18 cellular contexts compared by ENCODE assay signal in the genomic region with DNA sequence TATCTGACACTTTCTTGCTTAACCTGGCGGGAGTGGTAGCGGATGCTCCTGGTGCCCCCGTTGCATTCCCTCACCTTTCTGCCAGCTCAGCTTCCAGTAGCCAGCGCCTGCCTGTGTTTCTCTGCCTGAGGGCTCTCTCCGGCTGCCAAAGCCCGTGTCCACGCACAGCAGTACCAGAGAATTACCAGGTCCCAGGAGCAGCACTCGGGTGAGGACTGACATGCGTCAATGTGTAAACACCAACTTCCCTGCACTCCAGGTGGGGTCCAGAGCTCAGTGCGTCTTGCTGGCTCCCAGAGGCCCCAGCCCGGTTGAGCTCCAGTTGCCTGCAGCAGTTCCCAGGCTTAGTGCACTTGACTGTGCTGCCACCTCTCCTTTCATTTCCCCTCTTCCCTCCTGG. TPM values are rescaled to one million over a fixed set of nuclear protein-coding genes. Genes with fewer than 3 reads are reported as not detected.
"Had no signal": no experiment of that assay in that cellular context is flagged by ENCODE, and none has a peak within 500 bp of the region (broad histone marks: within the 10 kb centered on the region; RNA-seq: fewer than 3 reads in every experiment).

No MANE protein-coding gene starts in this region.

- H3K27ac ChIP-seq: colonic mucosa, esophagus muscularis mucosa, neural progenitor cell, pancreas, skin epidermis had no signal

- H3K9me3 ChIP-seq: colonic mucosa, esophagus muscularis mucosa, pancreas had no signal

- H3K9me3 Mint-ChIP-seq: activated CD4-positive, alpha-beta T cell treated with anti-CD3 and anti-CD28 coated beads, Interleukin-2, amount 10 ng/mL, durations not matched to agents 7 days and 5 days; activated naive CD4-positive, alpha-beta T cell treated with anti-CD3 and anti-CD28 coated beads, Interleukin-2, amount 50 U/mL, for 72 hours; neural progenitor cell had no signal

- H3K4me1 ChIP-seq: colonic mucosa, esophagus muscularis mucosa, neural progenitor cell, pancreas had no signal

- H3K4me1 Mint-ChIP-seq: activated CD4-positive, alpha-beta T cell treated with anti-CD3 and anti-CD28 coated beads, Interleukin-2, amount 10 ng/mL, durations not matched to agents 7 days and 5 days; naive B cell; neural progenitor cell had no signal

- H3K27me3 ChIP-seq: colonic mucosa, esophagus muscularis mucosa, neural progenitor cell, pancreas had no signal

- H3K4me3 ChIP-seq: colonic mucosa, esophagus muscularis mucosa, neural progenitor cell, pancreas, skin epidermis had no signal

- H3K4me3 Mint-ChIP-seq: activated CD4-positive, alpha-beta T cell treated with anti-CD3 and anti-CD28 coated beads, Interleukin-2, amount 10 ng/mL, durations not matched to agents 7 days and 5 days; activated T-cell treated with anti-CD3 and anti-CD28 coated beads, Interleukin-2, amount 50 U/mL, for 72 hours; naive B cell; neural progenitor cell had no signal

- H3K27ac Mint-ChIP-seq: activated CD4-positive, alpha-beta T cell treated with anti-CD3 and anti-CD28 coated beads, Interleukin-2, amount 10 ng/mL, durations not matched to agents 7 days and 5 days; activated naive CD4-positive, alpha-beta T cell treated with anti-CD3 and anti-CD28 coated beads, Interleukin-2, amount 50 U/mL, for 72 hours; activated T-cell treated with anti-CD3 and anti-CD28 coated beads, Interleukin-2, amount 50 U/mL, for 72 hours; naive B cell; neural progenitor cell had no signal

- H3K36me3 Mint-ChIP-seq: activated naive CD4-positive, alpha-beta T cell treated with anti-CD3 and anti-CD28 coated beads, Interleukin-2, amount 50 U/mL, for 72 hours; naive B cell; neural progenitor cell had no signal

- DNase-seq: activated CD4-positive, alpha-beta T cell treated with anti-CD3 and anti-CD28 coated beads, Interleukin-2, amount 10 ng/mL, durations not matched to agents 7 days and 5 days; activated CD8-positive, alpha-beta memory T cell treated with anti-CD3 and anti-CD28 coated beads, Interleukin-2, amount 50 U/mL, for 48 hours; activated gamma-delta T cell; activated T-cell treated with anti-CD3 and anti-CD28 coated beads, Interleukin-2, amount 50 U/mL, for 72 hours; caudate nucleus; colonic mucosa; hypothalamus; kidney glomerular epithelial cell; naive B cell; pancreas; retina; stimulated activated naive CD8-positive, alpha-beta T cell treated with anti-CD3 and anti-CD28 coated beads, Interleukin-15, Interleukin-2, amounts not matched to agents 100 U/mL and 50 U/mL, for 24 hours; T-helper 9 cell; trophoblast cell had no signal

- H3K36me3 ChIP-seq: colonic mucosa, esophagus muscularis mucosa, neural progenitor cell, pancreas had no signal

- ATAC-seq: activated naive CD4-positive, alpha-beta T cell treated with anti-CD3 and anti-CD28 coated beads, Interleukin-2, amount 50 U/mL, for 72 hours; activated T-cell treated with anti-CD3 and anti-CD28 coated beads, Interleukin-2, amount 50 U/mL, for 72 hours; pancreas; stimulated activated naive CD8-positive, alpha-beta T cell treated with anti-CD3 and anti-CD28 coated beads, Interleukin-15, Interleukin-2, amounts not matched to agents 100 U/mL and 50 U/mL, for 24 hours had no signal

RNA-seq across cellular contexts. Expression of gene CDH13, which starts 54.8 kb away (rescaled TPM):
- total RNA-seq: activated CD4-positive, alpha-beta T cell treated with anti-CD3 and anti-CD28 coated beads, Interleukin-2, amount 10 ng/mL, durations not matched to agents 7 days and 5 days; activated naive CD4-positive, alpha-beta T cell treated with anti-CD3 and anti-CD28 coated beads, Interleukin-2, amount 50 U/mL, for 72 hours; activated T-cell treated with anti-CD3 and anti-CD28 coated beads, Interleukin-2, amount 50 U/mL, for 72 hours had no signal
